15 cellular contexts compared by ENCODE assay signal in the genomic region with DNA sequence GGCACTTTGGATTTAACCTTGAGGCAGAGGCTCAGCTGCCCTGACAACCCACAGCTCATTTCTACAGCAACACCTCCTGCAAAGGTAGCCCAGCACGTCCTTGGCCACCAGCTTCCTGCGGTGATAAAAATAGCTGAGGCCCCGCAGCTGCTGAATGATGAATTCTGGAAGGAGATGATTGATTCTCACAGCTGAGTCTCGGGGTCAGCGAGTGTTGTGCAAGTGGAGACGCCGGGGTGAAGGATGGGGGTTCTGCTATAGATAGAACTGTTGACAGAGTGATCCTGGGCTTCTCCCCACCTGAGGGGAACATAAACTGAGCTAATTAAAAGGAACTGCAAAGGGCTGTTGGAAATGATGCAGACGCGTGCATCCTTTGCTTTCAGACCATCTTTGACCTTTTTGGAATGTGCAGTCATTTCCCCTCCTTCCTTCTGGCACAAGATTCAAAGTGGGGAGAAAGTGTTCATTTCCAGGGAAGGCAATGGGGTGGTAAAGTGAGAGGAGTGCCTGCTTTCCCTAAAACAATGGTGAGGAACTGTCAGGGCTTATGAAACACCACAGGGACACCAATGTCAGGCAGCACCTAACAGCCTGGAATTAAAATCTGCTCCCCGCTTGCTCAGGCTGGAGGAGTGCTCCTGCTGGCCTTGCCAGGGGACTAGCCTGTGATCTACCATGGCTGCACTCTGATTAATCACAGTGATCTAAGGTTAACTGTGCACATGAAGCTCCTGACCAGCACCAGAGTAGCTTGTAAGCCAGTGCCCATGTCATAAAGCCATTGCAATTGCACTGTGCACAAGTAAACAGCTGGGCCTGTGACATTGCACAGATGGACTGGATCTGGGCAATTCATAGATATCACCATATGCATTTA.
DNase-seq lines count a peak whose midpoint lies in the region; ATAC-seq and TF ChIP-seq lines count a peak whose summit lies in the region.
"Had no signal": no experiment of that assay in that cellular context is flagged by ENCODE, and none has a peak within 500 bp of the region (broad histone marks: within the 10 kb centered on the region; RNA-seq: fewer than 3 reads in every experiment).

No MANE protein-coding gene starts in this region.

- no peak overlapping the region for H3K9ac ChIP-seq in skeletal muscle satellite cell (ENCODE audit: low read depth, low read length)

- H3K27me3 ChIP-seq in esophagus muscularis mucosa (no peaks in the 10 kb centered on the region), skeletal muscle satellite cell (ENCODE audit: control insufficient read depth, insufficient read depth, low read length) (no peaks in the 10 kb centered on the region), body of pancreas (no peaks in the 10 kb centered on the region), aorta (ENCODE audit: control insufficient read depth in 1 of 2, insufficient read depth in 2 of 2, low read length in 1 of 2) (no peaks in the 10 kb centered on the region)
- H3K27me3 ChIP-seq: MG63, Peyer's patch had no signal

- TF ChIP-seq EP300 in esophagus muscularis mucosa (IDR thresholded peaks at IDR 0.05) = peak; percentile 31

- intact Hi-C loops in esophagus muscularis mucosa (cut with DNase I) = no loop called here
- intact Hi-C loops in activated CD4-positive, alpha-beta memory T cell treated with anti-CD3 and anti-CD28 coated beads for 36 hours (cut with micrococcal nuclease) = no loop called here
- intact Hi-C loops in body of pancreas (cut with DNase I) = no loop called here
- intact Hi-C loops in aorta (cut with DNase I) = no loop called here

- DNase-seq in SIG-M5 treated with dmso at 0.1 percent for 504 hours (lab: John Stamatoyannopoulos, UW; ENCODE audit: unreplicated experiment) = peak; percentile 36
- DNase-seq in SIG-M5 (lab: John Stamatoyannopoulos, UW) = no peak
- peak; percentile 98 for DNase-seq in NCI-H69 (lab: John Stamatoyannopoulos, UW)
- no peak for DNase-seq in esophagus muscularis mucosa (ENCODE audit: extremely low spot score)
- DNase-seq in activated CD4-positive, alpha-beta memory T cell treated with anti-CD3 and anti-CD28 coated beads for 36 hours = no peak
- DNase-seq in body of pancreas = no peak
- no peak for DNase-seq in aorta
- DNase-seq: activated CD4-positive, alpha-beta T cell treated with anti-CD3 and anti-CD28 coated beads, Interleukin-2, amount 10 ng/mL, durations not matched to agents 7 days and 5 days; amniotic stem cell; effector CD8-positive, alpha-beta T cell; MG63; Peyer's patch had no signal

- WGBS in esophagus muscularis mucosa = 9% methylated on average over 8 of the region's 10 CpGs
- 23% methylated on average over 9 to 10 of the region's 10 CpGs for WGBS in body of pancreas, 2 donors
- 58 to 60% methylated on average over 10 of the region's 10 CpGs for WGBS in aorta, 2 donors

- H3K4me2 ChIP-seq in skeletal muscle satellite cell (ENCODE audit: low read length) = peak overlapping the region; percentile 19

- H3K4me3 Mint-ChIP-seq in activated CD4-positive, alpha-beta memory T cell treated with anti-CD3 and anti-CD28 coated beads for 36 hours = no peak overlapping the region
- H3K4me3 Mint-ChIP-seq: activated CD4-positive, alpha-beta T cell treated with anti-CD3 and anti-CD28 coated beads, Interleukin-2, amount 10 ng/mL, durations not matched to agents 7 days and 5 days had no signal

- peaks cover 7% of the 10 kb centered on the region for H3K27me3 Mint-ChIP-seq in activated CD4-positive, alpha-beta memory T cell treated with anti-CD3 and anti-CD28 coated beads for 36 hours

- no peaks in the 10 kb centered on the region for H3K36me3 Mint-ChIP-seq in activated CD4-positive, alpha-beta memory T cell treated with anti-CD3 and anti-CD28 coated beads for 36 hours

- TF ChIP-seq CTCF in esophagus muscularis mucosa (IDR thresholded peaks at IDR 0.05) (no peak), body of pancreas (IDR thresholded peaks at IDR 0.05) (no peak)

- H3K9me3 Mint-ChIP-seq in activated CD4-positive, alpha-beta memory T cell treated with anti-CD3 and anti-CD28 coated beads for 36 hours = peaks cover under 1% of the 10 kb centered on the region
- H3K9me3 Mint-ChIP-seq: activated CD4-positive, alpha-beta T cell treated with anti-CD3 and anti-CD28 coated beads, Interleukin-2, amount 10 ng/mL, durations not matched to agents 7 days and 5 days had no signal

- no peaks in the 10 kb centered on the region for H3K9me3 ChIP-seq in esophagus muscularis mucosa
- no peaks in the 10 kb centered on the region for H3K9me3 ChIP-seq in skeletal muscle satellite cell (replicated peaks; ENCODE audit: low read length)
- no peaks in the 10 kb centered on the region for H3K9me3 ChIP-seq in body of pancreas
- no peaks in the 10 kb centered on the region for H3K9me3 ChIP-seq in aorta (ENCODE audit: control insufficient read depth, low read length)
- H3K9me3 ChIP-seq: HAP-1, MG63, Peyer's patch, thoracic aorta had no signal

- POLR2A ChIA-PET in activated CD4-positive, alpha-beta memory T cell treated with anti-CD3 and anti-CD28 coated beads for 36 hours (lab: Charles Lee) = no interaction called here

- peak overlapping the region; percentile 37 to 72 (median 50) for H3K27ac ChIP-seq in esophagus muscularis mucosa (replicated peaks in 1 of 4)
- H3K27ac ChIP-seq in body of pancreas = no peak overlapping the region
- no peak overlapping the region for H3K27ac ChIP-seq in aorta (ENCODE audit: low read depth in 1 of 2, low read length in 2 of 2)
- H3K27ac ChIP-seq: Peyer's patch, thoracic aorta had no signal

- ATAC-seq in body of pancreas (no peak), aorta (ENCODE audit: low FRiP score) (no peak)

- H3K27ac Mint-ChIP-seq in activated CD4-positive, alpha-beta memory T cell treated with anti-CD3 and anti-CD28 coated beads for 36 hours = no peak overlapping the region
- H3K27ac Mint-ChIP-seq: activated CD4-positive, alpha-beta T cell treated with anti-CD3 and anti-CD28 coated beads, Interleukin-2, amount 10 ng/mL, durations not matched to agents 7 days and 5 days had no signal

- TF ChIP-seq POLR2A in esophagus muscularis mucosa (IDR thresholded peaks at IDR 0.05; ENCODE audit: low read depth) (no peak), body of pancreas (IDR thresholded peaks at IDR 0.05) (no peak)

- H3K4me3 ChIP-seq in esophagus muscularis mucosa (no peak overlapping the region), skeletal muscle satellite cell (ENCODE audit: low read length) (no peak overlapping the region), body of pancreas (no peak overlapping the region), aorta (ENCODE audit: low read length in 2 of 2) (no peak overlapping the region)
- H3K4me3 ChIP-seq: HAP-1, MG63, Peyer's patch, thoracic aorta had no signal

- H3K4me1 ChIP-seq in esophagus muscularis mucosa (peaks cover 5 to 60% (median 43%) of the 10 kb centered on the region in 4 donors), skeletal muscle satellite cell (ENCODE audit: control insufficient read depth, insufficient read depth, low read length) (peaks cover 21% of the 10 kb centered on the region), body of pancreas (no peaks in the 10 kb centered on the region), aorta (ENCODE audit: control insufficient read depth in 1 of 2, insufficient read depth in 2 of 2, low read length in 2 of 2) (no peaks in the 10 kb centered on the region)
- H3K4me1 ChIP-seq: HAP-1, Peyer's patch had no signal

- H3K36me3 ChIP-seq in esophagus muscularis mucosa = no peaks in the 10 kb centered on the region
- H3K36me3 ChIP-seq in skeletal muscle satellite cell (ENCODE audit: insufficient read depth, low read length) = no peaks in the 10 kb centered on the region
- H3K36me3 ChIP-seq in body of pancreas (replicated peaks in 1 of 2; ENCODE audit: insufficient read depth in 1 of 2, low read depth in 2 of 2) = no peaks in the 10 kb centered on the region
- no peaks in the 10 kb centered on the region for H3K36me3 ChIP-seq in aorta (ENCODE audit: control insufficient read depth in 1 of 2, insufficient read depth in 2 of 2, low read length in 1 of 2)
- H3K36me3 ChIP-seq: HAP-1, MG63, Peyer's patch, thoracic aorta had no signal

- H3K4me1 Mint-ChIP-seq in activated CD4-positive, alpha-beta memory T cell treated with anti-CD3 and anti-CD28 coated beads for 36 hours (ENCODE audit: low read depth) = no peaks in the 10 kb centered on the region
- H3K4me1 Mint-ChIP-seq: activated CD4-positive, alpha-beta T cell treated with anti-CD3 and anti-CD28 coated beads, Interleukin-2, amount 10 ng/mL, durations not matched to agents 7 days and 5 days had no signal

- CTCF ChIA-PET in activated CD4-positive, alpha-beta memory T cell treated with anti-CD3 and anti-CD28 coated beads for 36 hours (lab: Charles Lee) = no interaction called here

Comparison
In these comparisons a context has a peak if more than half of its experiments do, and no peak if none do; other contexts are left out.
1. DNase-seq: peak in SIG-M5 treated with dmso at 0.1 percent for 504 hours (single experiment) and NCI-H69 (single experiment); none in SIG-M5 (single experiment), esophagus muscularis mucosa (single experiment), activated CD4-positive, alpha-beta memory T cell treated with anti-CD3 and anti-CD28 coated beads for 36 hours (single experiment), body of pancreas (0 of 4) and aorta (0 of 2).
2. H3K27ac ChIP-seq: peak in esophagus muscularis mucosa (4 of 4); none in body of pancreas (0 of 4) and aorta (0 of 2).